ENCODE assay signal across 8 cellular contexts in genomic region chr4:86935833-86936721, GRCh38.
A peak's percentile ranks its signal among the peaks of the same experiment; 100 is the strongest.
DNase-seq lines count a peak whose midpoint lies in the region; ATAC-seq and TF ChIP-seq lines count a peak whose summit lies in the region.

No MANE protein-coding gene starts in this region.

- TF ChIP-seq CTCF in epithelial cell of esophagus (IDR thresholded peaks at IDR 0.05; ENCODE audit: insufficient read depth, low read depth, low read length, missing control alignments) = no peak

- H3K9me3 ChIP-seq in muscle layer of duodenum (ENCODE audit: control insufficient read depth in 1 of 2, low read length in 2 of 2) = no peaks in the 10 kb centered on the region

- peak; percentile 63 for DNase-seq in NCI-H82 (lab: John Stamatoyannopoulos, UW)
- DNase-seq in NCI-H82 treated with DMSO at 0.1 percent for 48 hours (lab: John Stamatoyannopoulos, UW; ENCODE audit: unreplicated experiment) = no peak
- DNase-seq in NOMO-1 (lab: John Stamatoyannopoulos, UW; ENCODE audit: unreplicated experiment in 2 of 2) = peak; percentile 84 to 91
- peak; percentile 56 for DNase-seq in activated CD8-positive, alpha-beta memory T cell treated with anti-CD3 and anti-CD28 coated beads, Interleukin-2, amount 50 U/mL, for 1 hour (ENCODE audit: extremely low read depth)
- peak; percentile 91 for DNase-seq in epithelial cell of esophagus (ENCODE audit: low read depth)
- DNase-seq in stimulated activated CD8-positive, alpha-beta memory T cell treated with anti-CD3 and anti-CD28 coated beads, Interleukin-7, amount 100 ng/mL, for 48 hours (ENCODE audit: extremely low read depth in 1 of 2, low read depth in 1 of 2) = peak; percentile 52 to 62

- H3K27me3 ChIP-seq in muscle layer of duodenum (ENCODE audit: low read depth, low read length) = no peaks in the 10 kb centered on the region

- peaks cover under 1 to 2% of the 10 kb centered on the region in 2 donors for H3K36me3 ChIP-seq in muscle layer of duodenum (ENCODE audit: control insufficient read depth in 1 of 2, insufficient read depth in 2 of 2, low read length in 2 of 2)

- peaks cover 7 to 18% of the 10 kb centered on the region in 2 donors for H3K4me1 ChIP-seq in muscle layer of duodenum (ENCODE audit: control insufficient read depth in 1 of 2, insufficient read depth in 2 of 2, low read length in 2 of 2)

- ATAC-seq in HG02981 (IDR thresholded peaks at IDR 0.05; ENCODE audit: unreplicated experiment) = peak; percentile 27

- H3K4me3 ChIP-seq in epithelial cell of esophagus (ENCODE audit: low read length) (peak overlapping the region; percentile 87), muscle layer of duodenum (ENCODE audit: low read depth in 1 of 2, low read length in 2 of 2) (peak overlapping the region; percentile 73 to 83)

- peak overlapping the region; percentile 85 for H3K27ac ChIP-seq in muscle layer of duodenum (ENCODE audit: low read length)
